In genomic region chr18:11906926-11907874, GRCh38 we compare ENCODE assay signal across 8 cellular contexts. TPM values are rescaled to one million over a fixed set of nuclear protein-coding genes. Genes with fewer than 3 reads are reported as not detected.
DNase-seq lines count a peak whose midpoint lies in the region; ATAC-seq and TF ChIP-seq lines count a peak whose summit lies in the region.

No MANE protein-coding gene starts in this region.

- no peaks in the 10 kb centered on the region for H3F3A ChIP-seq in DOHH2 (ENCODE audit: control insufficient read depth, insufficient read depth)

- no peaks in the 10 kb centered on the region for H4K20me1 ChIP-seq in DOHH2 (ENCODE audit: control insufficient read depth, insufficient read depth, low read depth, low read length)

- H3K9me3 ChIP-seq in DOHH2 (ENCODE audit: control insufficient read depth, insufficient read depth, low read length) (no peaks in the 10 kb centered on the region), esophagus (ENCODE audit: control insufficient read depth in 2 of 2, insufficient read depth in 1 of 2, low read depth in 1 of 2, low read length in 1 of 2) (no peaks in the 10 kb centered on the region)

- 59 to 64% methylated on average over 20 of the region's 20 CpGs for WGBS in esophagus, 2 donors

- H3K4me2 ChIP-seq in DOHH2 (ENCODE audit: low read length) = peak overlapping the region; percentile 70

- TF ChIP-seq CTCF in DOHH2 (IDR thresholded peaks at IDR 0.05; ENCODE audit: low read depth, low read length, poor library complexity, severe bottlenecking) = no peak

- DNase-seq in RKO (ENCODE audit: low spot score) (peak; percentile 9), posterior vena cava (ENCODE audit: low spot score) (peak; percentile 23), GM19240 (ENCODE audit: insufficient read length, low spot score) (no peak)

- peaks cover 16% of the 10 kb centered on the region for H3K4me1 ChIP-seq in DOHH2 (ENCODE audit: control insufficient read depth, low read length)
- H3K4me1 ChIP-seq in esophagus (ENCODE audit: control insufficient read depth in 2 of 2, insufficient read depth in 2 of 2, low read length in 1 of 2) = peaks cover 0 to 4% of the 10 kb centered on the region in 2 donors

- ATAC-seq in GM19463 (IDR thresholded peaks at IDR 0.05; ENCODE audit: unreplicated experiment) (no peak), GM21529 (IDR thresholded peaks at IDR 0.05; ENCODE audit: unreplicated experiment) (no peak), HG02798 (IDR thresholded peaks at IDR 0.05; ENCODE audit: poor library complexity, unreplicated experiment) (no peak)

- peak overlapping the region; percentile 75 for H3K4me3 ChIP-seq in DOHH2 (ENCODE audit: low read length)
- peak overlapping the region; percentile 7 to 68 for H3K4me3 ChIP-seq in esophagus (ENCODE audit: low read depth in 1 of 2, low read length in 2 of 2)

- peaks cover 13% of the 10 kb centered on the region for H3K79me2 ChIP-seq in DOHH2 (ENCODE audit: control insufficient read depth, low read length)

- no peaks in the 10 kb centered on the region for H3K9me2 ChIP-seq in DOHH2 (replicated peaks; ENCODE audit: control insufficient read depth, low read length)

- intact Hi-C loops in posterior vena cava (cut with DNase I) = loop anchor here in 1 of 2 donors (10.0 kb wide), 1 partner anchor 52 kb away; the partner anchor contains the start of gene CHMP1B

- H3K27me3 ChIP-seq in DOHH2 (ENCODE audit: control insufficient read depth, low read length) = no peaks in the 10 kb centered on the region
- no peaks in the 10 kb centered on the region for H3K27me3 ChIP-seq in esophagus (ENCODE audit: control insufficient read depth in 1 of 2, insufficient read depth in 2 of 2, low read length in 2 of 2)

- H3K36me3 ChIP-seq in DOHH2 (ENCODE audit: control insufficient read depth, low read length) (peaks cover 23% of the 10 kb centered on the region), esophagus (ENCODE audit: control insufficient read depth in 2 of 2, insufficient read depth in 2 of 2, low read length in 1 of 2) (peaks cover 0 to 10% of the 10 kb centered on the region in 2 donors)

- H3K27ac ChIP-seq in DOHH2 (ENCODE audit: low read depth, low read length) = peak overlapping the region; percentile 83
- no peak overlapping the region for H3K27ac ChIP-seq in esophagus (ENCODE audit: low read depth in 2 of 2, low read length in 1 of 2)

RNA-seq across cellular contexts. Expression of gene MPPE1, which starts 0.9 kb away (rescaled TPM):
- polyA plus RNA-seq in esophagus = 10 to 100 TPM; 19.1 to 20.3 TPM
- 10 to 100 TPM; 26.2 to 39.6 TPM for total RNA-seq in posterior vena cava

RNA-seq across cellular contexts. Expression of gene CHMP1B, which starts 56.0 kb away (rescaled TPM):
- 10 to 100 TPM; 26.8 to 31.5 TPM for polyA plus RNA-seq in esophagus
- 10 to 100 TPM; 44.0 to 44.4 TPM for total RNA-seq in posterior vena cava
